In genomic region chr17:78269893-78270490, GRCh38 we compare ENCODE assay signal across 20 cellular contexts.
DNase-seq lines count a peak whose midpoint lies in the region; ATAC-seq lines count a peak whose summit lies in the region.
"Had no signal": no experiment of that assay in that cellular context is flagged by ENCODE, and none has a peak within 500 bp of the region (broad histone marks: within the 10 kb centered on the region; RNA-seq: fewer than 3 reads in every experiment).

No MANE protein-coding gene starts in this region.

- H3K4me3 Mint-ChIP-seq in memory B cell = no peak overlapping the region
- H3K4me3 Mint-ChIP-seq: activated CD4-positive, alpha-beta memory T cell treated with anti-CD3 and anti-CD28 coated beads for 36 hours; activated naive CD4-positive, alpha-beta T cell treated with anti-CD3 and anti-CD28 coated beads, Interleukin-2, amount 50 U/mL, for 24 hours; activated T-cell treated with anti-CD3 and anti-CD28 coated beads, Interleukin-2, amount 50 U/mL, for 4 hours; dendritic cell treated with granulocyte-macrophage colony-stimulating factor and Interleukin-4, amounts not matched to agents 40 ng/mL and 50 ng/mL, for 4 days; stimulated activated naive B cell treated with anti-CD40 and anti-IgM and Interleukin-4, amounts not matched to agents 10 μg/mL and 1 μg/mL and 100 μg/mL, for 72 hours had no signal

- no peaks in the 10 kb centered on the region for H3K36me3 Mint-ChIP-seq in memory B cell
- H3K36me3 Mint-ChIP-seq: activated CD4-positive, alpha-beta memory T cell treated with anti-CD3 and anti-CD28 coated beads for 36 hours; activated naive CD4-positive, alpha-beta T cell treated with anti-CD3 and anti-CD28 coated beads, Interleukin-2, amount 50 U/mL, for 24 hours; stimulated activated naive B cell treated with anti-CD40 and anti-IgM and Interleukin-4, amounts not matched to agents 10 μg/mL and 1 μg/mL and 100 μg/mL, for 72 hours; T-cell had no signal

- H3K4me3 ChIP-seq in SK-N-MC = peak overlapping the region; percentile 72
- H3K4me3 ChIP-seq: left ventricle myocardium inferior, transverse colon had no signal

- peak overlapping the region; percentile 30 for H3K9ac ChIP-seq in SK-N-MC (ENCODE audit: insufficient read length)

- peak; percentile 18 for DNase-seq in activated T-cell treated with anti-CD3 and anti-CD28 coated beads, Interleukin-2, amount 50 U/mL, for 1 hour
- DNase-seq in activated T-cell treated with anti-CD3 and anti-CD28 coated beads, Interleukin-2, amount 50 U/mL, for 48 hours = no peak
- DNase-seq in SK-N-MC (ENCODE audit: low read depth, low spot score) (no peak), memory B cell (ENCODE audit: low spot score in 2 of 2) (no peak), retina (peak; percentile 78), HCEC 1CT (no peak), medulla oblongata (ENCODE audit: extremely low spot score) (no peak)
- DNase-seq: ACHN; activated CD4-positive, alpha-beta memory T cell treated with anti-CD3 and anti-CD28 coated beads for 36 hours; activated T-cell treated with anti-CD3 and anti-CD28 coated beads, Interleukin-2, amount 50 U/mL, for 4 hours; DMS153; GF-D8; left ventricle myocardium inferior; NCI-H187; stimulated activated naive B cell treated with anti-CD40 and anti-IgM and Interleukin-4, amounts not matched to agents 10 μg/mL and 1 μg/mL and 100 μg/mL, for 72 hours; T-cell; transverse colon had no signal

- ATAC-seq in memory B cell (ENCODE audit: low read depth) (no peak), HG02763 (IDR thresholded peaks at IDR 0.05; ENCODE audit: unreplicated experiment) (no peak)
- ATAC-seq: activated T-cell treated with anti-CD3 and anti-CD28 coated beads, Interleukin-2, amount 50 U/mL, for 4 hours; stimulated activated naive B cell treated with anti-CD40 and anti-IgM and Interleukin-4, amounts not matched to agents 10 μg/mL and 1 μg/mL and 100 μg/mL, for 72 hours; T-cell had no signal

- H3K27me3 Mint-ChIP-seq in memory B cell = peaks cover 11% of the 10 kb centered on the region
- H3K27me3 Mint-ChIP-seq: activated CD4-positive, alpha-beta memory T cell treated with anti-CD3 and anti-CD28 coated beads for 36 hours; activated naive CD4-positive, alpha-beta T cell treated with anti-CD3 and anti-CD28 coated beads, Interleukin-2, amount 50 U/mL, for 24 hours had no signal

- H3K27ac ChIP-seq in SK-N-MC = peak overlapping the region; percentile 82
- H3K27ac ChIP-seq: left ventricle myocardium inferior had no signal

- H3K4me1 Mint-ChIP-seq in memory B cell = peaks cover 5% of the 10 kb centered on the region

- peak overlapping the region; percentile 85 for H3K27ac Mint-ChIP-seq in memory B cell
- H3K27ac Mint-ChIP-seq: activated CD4-positive, alpha-beta memory T cell treated with anti-CD3 and anti-CD28 coated beads for 36 hours; activated naive CD4-positive, alpha-beta T cell treated with anti-CD3 and anti-CD28 coated beads, Interleukin-2, amount 50 U/mL, for 24 hours; dendritic cell treated with granulocyte-macrophage colony-stimulating factor and Interleukin-4, amounts not matched to agents 40 ng/mL and 50 ng/mL, for 4 days; stimulated activated naive B cell treated with anti-CD40 and anti-IgM and Interleukin-4, amounts not matched to agents 10 μg/mL and 1 μg/mL and 100 μg/mL, for 72 hours had no signal

- no peaks in the 10 kb centered on the region for H3K9me3 ChIP-seq in SK-N-MC (ENCODE audit: low read depth, low read length)
- H3K9me3 ChIP-seq: left ventricle myocardium inferior, transverse colon had no signal

- H3K9me3 Mint-ChIP-seq in memory B cell = no peaks in the 10 kb centered on the region
- H3K9me3 Mint-ChIP-seq: activated CD4-positive, alpha-beta memory T cell treated with anti-CD3 and anti-CD28 coated beads for 36 hours; activated naive CD4-positive, alpha-beta T cell treated with anti-CD3 and anti-CD28 coated beads, Interleukin-2, amount 50 U/mL, for 24 hours; activated T-cell treated with anti-CD3 and anti-CD28 coated beads, Interleukin-2, amount 50 U/mL, for 4 hours; dendritic cell treated with granulocyte-macrophage colony-stimulating factor and Interleukin-4, amounts not matched to agents 40 ng/mL and 50 ng/mL, for 4 days; stimulated activated naive B cell treated with anti-CD40 and anti-IgM and Interleukin-4, amounts not matched to agents 10 μg/mL and 1 μg/mL and 100 μg/mL, for 72 hours; T-cell had no signal

- H3K36me3 ChIP-seq in SK-N-MC (ENCODE audit: insufficient read depth, low read length) = no peaks in the 10 kb centered on the region
- H3K36me3 ChIP-seq: left ventricle myocardium inferior, transverse colon had no signal

Comparison
In these comparisons a context has a peak if more than half of its experiments do, and no peak if none do; other contexts are left out.
1. DNase-seq: peak in activated T-cell treated with anti-CD3 and anti-CD28 coated beads, Interleukin-2, amount 50 U/mL, for 1 hour (single experiment) and retina (single experiment); none in activated T-cell treated with anti-CD3 and anti-CD28 coated beads, Interleukin-2, amount 50 U/mL, for 48 hours (0 of 2), SK-N-MC (single experiment), memory B cell (0 of 2), HCEC 1CT (single experiment) and medulla oblongata (single experiment).